Comparison of ENCODE assay signal across 8 cellular contexts in the genomic region with DNA sequence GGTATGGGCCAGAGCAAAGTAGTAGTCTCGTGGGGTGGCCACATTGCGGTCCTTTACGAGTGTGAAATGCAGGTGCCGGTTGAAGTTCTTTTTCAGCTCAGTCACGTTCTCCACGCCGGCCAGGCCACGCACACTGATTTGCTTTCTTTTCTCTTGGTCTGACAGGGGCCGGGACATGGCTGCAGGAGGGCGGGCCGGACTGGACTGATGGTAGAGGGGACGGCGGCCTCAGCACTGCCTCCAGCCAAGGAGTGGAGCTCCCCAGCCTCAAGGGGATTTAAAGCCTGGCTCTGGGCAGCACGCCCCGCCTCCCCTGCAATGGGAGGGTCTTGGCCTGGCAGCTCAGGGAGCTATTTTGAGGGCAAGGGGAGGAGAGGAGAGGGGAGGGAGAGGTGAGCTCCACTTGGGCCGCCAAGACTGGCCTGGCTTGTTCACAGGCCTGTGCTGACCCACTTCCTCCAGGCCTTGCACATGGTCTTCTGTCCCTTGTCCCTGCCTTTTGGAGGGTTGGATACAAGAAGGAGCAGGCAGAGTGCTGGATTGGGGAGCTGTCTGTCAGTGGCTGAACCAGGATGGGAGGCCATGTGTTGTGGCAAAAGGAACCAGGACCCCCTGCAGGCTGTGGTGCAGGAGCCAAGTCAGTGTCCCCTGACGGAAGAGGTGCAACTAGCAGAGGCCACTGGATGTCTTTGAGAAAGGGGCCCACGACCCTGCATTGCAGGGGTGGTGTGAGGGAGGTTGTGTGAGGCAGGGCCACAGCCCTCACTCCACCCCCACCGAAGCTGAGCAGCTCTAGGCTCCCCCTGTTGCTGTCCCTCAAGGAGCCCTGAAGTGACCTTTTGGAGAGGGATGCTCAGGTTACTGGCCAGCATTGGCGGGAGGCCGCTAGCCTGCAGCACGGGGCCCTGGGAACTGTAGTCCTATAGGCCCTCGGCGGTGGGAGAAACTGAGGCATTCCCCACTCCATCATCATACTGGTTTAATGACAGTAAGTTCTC. TPM values are rescaled to one million over a fixed set of nuclear protein-coding genes. Genes with fewer than 3 reads are reported as not detected.
DNase-seq lines count a peak whose midpoint lies in the region; ATAC-seq lines count a peak whose summit lies in the region.

A gene (minus strand): TSS at position 253 of the 998 bp plus-strand sequence. CDS start 76 bp downstream, at position 177.

- H3K36me3 ChIP-seq in urinary bladder (ENCODE audit: insufficient read depth) (peaks cover 6% of the 10 kb centered on the region), GM23248 (ENCODE audit: low read depth) (peaks cover 21% of the 10 kb centered on the region)

- H3K27ac Mint-ChIP-seq in activated naive CD4-positive, alpha-beta T cell treated with anti-CD3 and anti-CD28 coated beads, Interleukin-2, amount 50 U/mL, for 24 hours, result peak within 1 kb of the TSS; percentile 90

- in situ Hi-C loops in GM23248 (cut with MboI), result no loop called here

- no peaks in the 10 kb centered on the region for H3K9me3 Mint-ChIP-seq in activated naive CD4-positive, alpha-beta T cell treated with anti-CD3 and anti-CD28 coated beads, Interleukin-2, amount 50 U/mL, for 24 hours

- H3K79me2 ChIP-seq in GM23248 (ENCODE audit: insufficient read depth), result peaks cover 7% of the 10 kb centered on the region; the same call in 1 of the 2 replicates

- H2AFZ ChIP-seq in GM23248, result no peak within 1 kb of the TSS

- H3K4me3 Mint-ChIP-seq in activated naive CD4-positive, alpha-beta T cell treated with anti-CD3 and anti-CD28 coated beads, Interleukin-2, amount 50 U/mL, for 24 hours, result peak within 1 kb of the TSS; percentile 49

- DNase-seq in activated naive CD4-positive, alpha-beta T cell treated with Interleukin-2 at 50 U/mL for 16 hours, result no peak
- DNase-seq in mesenteric fat pad (ENCODE audit: low spot score) (peak; percentile 91), GM23248 (no peak)
- DNase-seq in stimulated activated CD4-positive, alpha-beta T cell treated with anti-CD3 and anti-CD28 coated beads, Interleukin-4, amount 100 ng/mL, for 24 hours, result no peak

- peak within 1 kb of the TSS; percentile 75 for H3K27ac ChIP-seq in cingulate gyrus (ENCODE audit: low read depth, low read length)
- H3K27ac ChIP-seq in urinary bladder (ENCODE audit: low read depth), result peak within 1 kb of the TSS; percentile 43
- H3K27ac ChIP-seq in GM23248, result no peak within 1 kb of the TSS

- no peak for ATAC-seq in HG03108 (IDR thresholded peaks at IDR 0.05; ENCODE audit: unreplicated experiment)

- no peak within 1 kb of the TSS for H3K9ac ChIP-seq in GM23248

- H3K4me3 ChIP-seq in urinary bladder (ENCODE audit: low read depth, low read length) (no peak within 1 kb of the TSS), GM23248 (no peak within 1 kb of the TSS)

- peaks cover 65% of the 10 kb centered on the region for H3K4me1 Mint-ChIP-seq in activated naive CD4-positive, alpha-beta T cell treated with anti-CD3 and anti-CD28 coated beads, Interleukin-2, amount 50 U/mL, for 24 hours

- no peaks in the 10 kb centered on the region for H3K27me3 Mint-ChIP-seq in activated naive CD4-positive, alpha-beta T cell treated with anti-CD3 and anti-CD28 coated beads, Interleukin-2, amount 50 U/mL, for 24 hours

- H3K27me3 ChIP-seq in GM23248 (replicated peaks; ENCODE audit: insufficient read depth), result no peaks in the 10 kb centered on the region

- no peaks in the 10 kb centered on the region for H3K9me3 ChIP-seq in GM23248 (ENCODE audit: low read depth)

- no peak within 1 kb of the TSS for H3K4me2 ChIP-seq in GM23248 (ENCODE audit: unreplicated experiment)

- no peaks in the 10 kb centered on the region for H3K4me1 ChIP-seq in urinary bladder (ENCODE audit: insufficient read depth)
- peaks cover 10% of the 10 kb centered on the region; the same call in 1 of the 2 replicates for H3K4me1 ChIP-seq in GM23248 (ENCODE audit: insufficient read depth)

- H3K9me2 ChIP-seq in GM23248 (ENCODE audit: insufficient read depth), result no peaks in the 10 kb centered on the region

- H4K20me1 ChIP-seq in GM23248 (ENCODE audit: insufficient read depth), result no peaks in the 10 kb centered on the region

- WGBS in urinary bladder, result 23% methylated on average over 24 of the region's 24 CpGs
- WGBS in GM23248 (ENCODE audit: low coverage in 1 of 2, low lambda C conversion rate in 2 of 2, missing lambda C conversion rate in 2 of 2), 2 experiments, result 51 to 53% methylated on average over 24 of the region's 24 CpGs

- H3K36me3 Mint-ChIP-seq in activated naive CD4-positive, alpha-beta T cell treated with anti-CD3 and anti-CD28 coated beads, Interleukin-2, amount 50 U/mL, for 24 hours, result peaks cover 14% of the 10 kb centered on the region

- H3F3A ChIP-seq in GM23248 (ENCODE audit: insufficient read depth), result peaks cover 39% of the 10 kb centered on the region

RNA-seq across cellular contexts. Expression of the gene that starts here (rescaled TPM):
- total RNA-seq in mesenteric fat pad (1.8 TPM), urinary bladder (15.1 TPM)
- polyA plus RNA-seq in urinary bladder (33.6 TPM), GM23248 (2016; fragmentation: Nextera tagmentation; extraction: Ambion mirVana) (not detected in 2 replicates)
- not detected in 2 replicates for total RNA-seq in GM23248 (2014; rRNA removed; shearing (Covaris generic))

Comparison
In these comparisons a context has a peak if more than half of its experiments do, and no peak if none do; other contexts are left out.
1. RNA of the gene that starts here (polyA plus RNA-seq): 33.6 TPM in urinary bladder (single experiment); not detected in GM23248; every median in the first group is over 10 times any median in the second.